17 cellular contexts compared by ENCODE assay signal in genomic region chr19:40735003-40735771, GRCh38. TPM values are rescaled to one million over a fixed set of nuclear protein-coding genes. Genes with fewer than 3 reads are reported as not detected.
DNase-seq lines count a peak whose midpoint lies in the region; ATAC-seq, FAIRE-seq and TF ChIP-seq lines count a peak whose summit lies in the region.
"Had no signal": no experiment of that assay in that cellular context is flagged by ENCODE, and none has a peak within 500 bp of the region (broad histone marks: within the 10 kb centered on the region; RNA-seq: fewer than 3 reads in every experiment).

No MANE protein-coding gene starts in this region.

- H2AK5ac ChIP-seq in mesenchymal stem cell (ENCODE audit: low read length, severe bottlenecking) = no peak overlapping the region

- no peak overlapping the region for H2BK120ac ChIP-seq in mesenchymal stem cell (ENCODE audit: low read depth, low read length)

- H3K27ac Mint-ChIP-seq in endothelial cell (ENCODE audit: unreplicated experiment) = no peak overlapping the region
- peak overlapping the region; percentile 20 for H3K27ac Mint-ChIP-seq in mesothelial cell of epicardium

- no peak overlapping the region for H3K27ac ChIP-seq in mesenchymal stem cell (ENCODE audit: low read length, poor library complexity, severe bottlenecking)
- H3K27ac ChIP-seq: KMS-11 had no signal

- H3K4me3 ChIP-seq in mesenchymal stem cell (ENCODE audit: insufficient read depth in 1 of 2, low read depth in 1 of 2, low read length in 2 of 2) = no peak overlapping the region
- H3K4me3 ChIP-seq: MG63 had no signal

- no peak overlapping the region for H3K4ac ChIP-seq in mesenchymal stem cell (ENCODE audit: low read depth in 1 of 2, low read length in 2 of 2)

- H3K36me3 Mint-ChIP-seq in endothelial cell (ENCODE audit: low read depth, unreplicated experiment) = peaks cover 42% of the 10 kb centered on the region
- H3K36me3 Mint-ChIP-seq in mesothelial cell of epicardium = peaks cover 43% of the 10 kb centered on the region

- H2BK5ac ChIP-seq in mesenchymal stem cell (ENCODE audit: low read depth, low read length, poor library complexity, severe bottlenecking) = no peak overlapping the region

- H2AFZ ChIP-seq in mesenchymal stem cell (ENCODE audit: low read depth, low read length) = no peak overlapping the region

- DNase-seq in Right ventricle myocardium inferior (ENCODE audit: missing footprints) (peak; percentile 44), left ventricle myocardium superior (no peak), endothelial cell (ENCODE audit: low spot score) (no peak), mesothelial cell of epicardium (ENCODE audit: low spot score in 2 of 2, unreplicated experiment in 2 of 2) (no peak), SW480 (ENCODE audit: low spot score) (no peak), dermis blood vessel endothelial cell (no peak), HTR-8/SVneo (ENCODE audit: insufficient read length, low spot score) (no peak), mesenchymal stem cell (no peak)
- DNase-seq: COR-L47, HCEC 1CT, MG63, NCI-H187 treated with DMSO at 0.1 percent for 48 hours, NCI-H446, SIG-M5 had no signal

- H3K79me1 ChIP-seq in mesenchymal stem cell (replicated peaks; ENCODE audit: low read length, poor library complexity, severe bottlenecking) = peaks cover 5% of the 10 kb centered on the region

- H3K27me3 Mint-ChIP-seq in endothelial cell (ENCODE audit: unreplicated experiment) (peaks cover 4% of the 10 kb centered on the region), mesothelial cell of epicardium (ENCODE audit: low read depth) (no peaks in the 10 kb centered on the region)

- H2BK12ac ChIP-seq in mesenchymal stem cell (ENCODE audit: low read length in 2 of 2) = no peak overlapping the region

- FAIRE-seq in HTR-8/SVneo (lab: Jason Lieb, UNC) = no peak

- no peak overlapping the region for H3K23ac ChIP-seq in mesenchymal stem cell (ENCODE audit: low read length in 2 of 2)

- no peaks in the 10 kb centered on the region for H3K4me1 ChIP-seq in mesenchymal stem cell (ENCODE audit: control insufficient read depth, insufficient read depth, low read depth, low read length)

- 94% methylated on average over 11 of the region's 11 CpGs for WGBS in mesenchymal stem cell

- H4K8ac ChIP-seq in mesenchymal stem cell (ENCODE audit: low read length) = no peak overlapping the region

- H3K36me3 ChIP-seq in mesenchymal stem cell (ENCODE audit: control insufficient read depth in 1 of 2, insufficient read depth in 2 of 2, low read depth in 1 of 2, low read length in 2 of 2) = peaks cover 79 to 82% of the 10 kb centered on the region in 2 experiments

- H3K14ac ChIP-seq in mesenchymal stem cell (ENCODE audit: low read length in 2 of 2) = no peak overlapping the region

- H4K91ac ChIP-seq in mesenchymal stem cell (ENCODE audit: low read length) = no peak overlapping the region

- no peaks in the 10 kb centered on the region for H3K4me1 Mint-ChIP-seq in endothelial cell (ENCODE audit: unreplicated experiment)
- no peaks in the 10 kb centered on the region for H3K4me1 Mint-ChIP-seq in mesothelial cell of epicardium
- H3K4me1 Mint-ChIP-seq: CD14-positive monocyte had no signal

- H3K18ac ChIP-seq in mesenchymal stem cell (ENCODE audit: low read depth in 1 of 2, low read length in 2 of 2) = no peak overlapping the region

- ATAC-seq in Right ventricle myocardium inferior (no peak), left ventricle myocardium superior (no peak)
- ATAC-seq: Panc1 had no signal

- H3K9me3 Mint-ChIP-seq in endothelial cell (ENCODE audit: unreplicated experiment) (no peaks in the 10 kb centered on the region), mesothelial cell of epicardium (no peaks in the 10 kb centered on the region)

- intact Hi-C loops in Right ventricle myocardium inferior (cut with DNase I) = no loop called here
- intact Hi-C loops in left ventricle myocardium superior (cut with micrococcal nuclease) = no loop called here

- no peaks in the 10 kb centered on the region for H3K9me3 ChIP-seq in mesenchymal stem cell (ENCODE audit: control insufficient read depth, low read length)
- H3K9me3 ChIP-seq: MG63 had no signal

- TF ChIP-seq CTCF in endothelial cell (IDR thresholded peaks at IDR 0.05; ENCODE audit: unreplicated experiment) (no peak), mesothelial cell of epicardium (IDR thresholded peaks at IDR 0.05; ENCODE audit: unreplicated experiment) (no peak)

- no peak overlapping the region for H2BK15ac ChIP-seq in mesenchymal stem cell (ENCODE audit: low read depth, poor library complexity, severe bottlenecking)

- peak overlapping the region; percentile 20 for H3K4me3 Mint-ChIP-seq in endothelial cell (ENCODE audit: unreplicated experiment)
- no peak overlapping the region for H3K4me3 Mint-ChIP-seq in mesothelial cell of epicardium
- H3K4me3 Mint-ChIP-seq: CD14-positive monocyte had no signal

- no peaks in the 10 kb centered on the region for H3K27me3 ChIP-seq in mesenchymal stem cell (ENCODE audit: control insufficient read depth in 1 of 2, insufficient read depth in 1 of 2, low read length in 2 of 2)
- H3K27me3 ChIP-seq: MG63 had no signal

- no peak overlapping the region for H3K9ac ChIP-seq in mesenchymal stem cell (ENCODE audit: low read length)
- H3K9ac ChIP-seq: KMS-11 had no signal

- H3K4me2 ChIP-seq in mesenchymal stem cell (ENCODE audit: low read length, poor library complexity, severe bottlenecking) = no peak overlapping the region
- H3K4me2 ChIP-seq: KMS-11 had no signal

RNA-seq across cellular contexts. Expression of gene ACTMAP, which starts 15.1 kb away (rescaled TPM):
- 6.4 TPM for total RNA-seq in Right ventricle myocardium inferior
- 6.7 TPM for total RNA-seq in left ventricle myocardium superior
- 24.6 TPM for total RNA-seq in endothelial cell (ENCODE audit: unreplicated experiment)
- total RNA-seq in mesothelial cell of epicardium = 14.2 to 18.4 TPM (median 15.0 TPM) in 3 replicates
- total RNA-seq in dermis blood vessel endothelial cell = 1.0 and 2.0 TPM in 2 replicates
- polyA plus RNA-seq in mesenchymal stem cell (2013, experiment 1 of 2) = 5.2 TPM
- polyA plus RNA-seq in mesenchymal stem cell (2013, experiment 2 of 2) = 5.4 TPM

RNA-seq across cellular contexts. Expression of gene SNRPA, which starts 15.8 kb away (rescaled TPM):
- 32.4 TPM for total RNA-seq in Right ventricle myocardium inferior
- total RNA-seq in left ventricle myocardium superior = 41.6 TPM
- 101 TPM for total RNA-seq in endothelial cell (ENCODE audit: unreplicated experiment)
- total RNA-seq in mesothelial cell of epicardium = 109 to 121 TPM (median 111 TPM) in 3 replicates
- 22.1 and 45.8 TPM in 2 replicates for total RNA-seq in dermis blood vessel endothelial cell
- polyA plus RNA-seq in mesenchymal stem cell (2013, experiment 1 of 2) = 62.8 TPM
- polyA plus RNA-seq in mesenchymal stem cell (2013, experiment 2 of 2) = 61.8 TPM

RNA-seq across cellular contexts. Expression of gene ITPKC, which starts 18.3 kb away (rescaled TPM):
- total RNA-seq in Right ventricle myocardium inferior (12.6 TPM), left ventricle myocardium superior (12.8 TPM), endothelial cell (ENCODE audit: unreplicated experiment) (12.1 TPM), mesothelial cell of epicardium (26.2 to 28.3 TPM (median 27.0 TPM) in 3 replicates), dermis blood vessel endothelial cell (30.6 and 33.4 TPM in 2 replicates)
- 8.5 TPM for polyA plus RNA-seq in mesenchymal stem cell (2013, experiment 1 of 2)
- 8.0 TPM for polyA plus RNA-seq in mesenchymal stem cell (2013, experiment 2 of 2)

RNA-seq across cellular contexts. Expression of gene COQ8B, which starts 18.5 kb away (rescaled TPM):
- total RNA-seq in Right ventricle myocardium inferior (37.4 TPM), left ventricle myocardium superior (34.6 TPM), endothelial cell (ENCODE audit: unreplicated experiment) (26.4 TPM), mesothelial cell of epicardium (45.9 to 58.3 TPM (median 54.8 TPM) in 3 replicates), dermis blood vessel endothelial cell (31.8 and 38.8 TPM in 2 replicates)
- polyA plus RNA-seq in mesenchymal stem cell (2013, experiment 1 of 2) = 12.5 TPM
- 12.4 TPM for polyA plus RNA-seq in mesenchymal stem cell (2013, experiment 2 of 2)

RNA-seq across cellular contexts. Expression of gene MIA, which starts 40.1 kb away (rescaled TPM):
- not detected for total RNA-seq in Right ventricle myocardium inferior
- total RNA-seq in left ventricle myocardium superior = 1.1 TPM
- total RNA-seq in endothelial cell (ENCODE audit: unreplicated experiment) = not detected
- total RNA-seq in mesothelial cell of epicardium = 1.2 to 2.7 TPM (median 1.4 TPM) in 3 replicates
- 0.68 TPM in 1 of 2 replicates, not detected in the other for total RNA-seq in dermis blood vessel endothelial cell
- polyA plus RNA-seq in mesenchymal stem cell (2013, experiment 1 of 2) = not detected
- not detected for polyA plus RNA-seq in mesenchymal stem cell (2013, experiment 2 of 2)
- polyA plus RNA-seq: CD14-positive monocyte had no signal
